Comparison of ENCODE assay signal across 9 cellular contexts in genomic region chr1:151188667-151189066, GRCh38. TPM values are rescaled to one million over a fixed set of nuclear protein-coding genes. Genes with fewer than 3 reads are reported as not detected.
A peak's percentile ranks its signal among the peaks of the same experiment; 100 is the strongest.
DNase-seq lines count a peak whose midpoint lies in the region; ATAC-seq, FAIRE-seq and TF ChIP-seq lines count a peak whose summit lies in the region.
"Not testable (repeated sequence)": the region's sequence is repeated elsewhere in the genome, so short reads cannot be mapped to it uniquely, and the experiment has no call there.
"Had no signal": no experiment of that assay in that cellular context is flagged by ENCODE, and none has a peak within 500 bp of the region (broad histone marks: within the 10 kb centered on the region; RNA-seq: fewer than 3 reads in every experiment).

No MANE protein-coding gene starts in this region.

- H3K4me1 ChIP-seq in kidney (ENCODE audit: control insufficient read depth in 1 of 2, insufficient read depth in 1 of 2, low read depth in 1 of 2, low read length in 2 of 2), result peaks cover 5 to 11% of the 10 kb centered on the region in 2 donors
- H3K4me1 ChIP-seq in neuron (ENCODE audit: insufficient read depth, low read length), result peaks cover 11% of the 10 kb centered on the region
- peaks cover 2 to 31% (median 21%) of the 10 kb centered on the region in 5 donors for H3K4me1 ChIP-seq in subcutaneous abdominal adipose tissue (ENCODE audit: control insufficient read depth in 5 of 5, insufficient read depth in 5 of 5, low read length in 5 of 5)

- intact Hi-C loops in CD4-positive, alpha-beta T cell (cut with DNase I, micrococcal nuclease); kidney (cut with DNase I): not testable (repeated sequence)

- H3K9me3 Mint-ChIP-seq in CD4-positive, alpha-beta T cell; IgD-negative memory B cell; activated naive CD8-positive, alpha-beta T cell treated with anti-CD3 and anti-CD28 coated beads, Interleukin-2, amount 10 ng/mL, durations not matched to agents 7 days and 5 days; endothelial cell (ENCODE audit: unreplicated experiment): not testable (repeated sequence)

- H3K4me3 Mint-ChIP-seq in CD4-positive, alpha-beta T cell, result peak overlapping the region; percentile 97
- peak overlapping the region; percentile 98 to 100 (median 100) for H3K4me3 Mint-ChIP-seq in IgD-negative memory B cell
- H3K4me3 Mint-ChIP-seq in T-helper 17 cell, result peak overlapping the region; percentile 100
- H3K4me3 Mint-ChIP-seq in activated naive CD8-positive, alpha-beta T cell treated with anti-CD3 and anti-CD28 coated beads, Interleukin-2, amount 10 ng/mL, durations not matched to agents 7 days and 5 days, result peak overlapping the region; percentile 97
- peak overlapping the region; percentile 99 for H3K4me3 Mint-ChIP-seq in endothelial cell (ENCODE audit: unreplicated experiment)

- not testable (repeated sequence) for H3K27ac ChIP-seq in CD4-positive, alpha-beta T cell (ENCODE audit: low read depth, low read length); kidney (ENCODE audit: low read depth in 2 of 2, low read length in 2 of 2)
- H3K27ac ChIP-seq in subcutaneous abdominal adipose tissue (ENCODE audit: low read depth, low read length), result peak overlapping the region; percentile 93

- not testable (repeated sequence) for H3K27me3 Mint-ChIP-seq in CD4-positive, alpha-beta T cell; IgD-negative memory B cell; T-helper 17 cell; endothelial cell (ENCODE audit: unreplicated experiment)
- peaks cover 10% of the 10 kb centered on the region for H3K27me3 Mint-ChIP-seq in activated naive CD8-positive, alpha-beta T cell treated with anti-CD3 and anti-CD28 coated beads, Interleukin-2, amount 10 ng/mL, durations not matched to agents 7 days and 5 days

- H3K27ac Mint-ChIP-seq in CD4-positive, alpha-beta T cell, result peak overlapping the region; percentile 90
- H3K27ac Mint-ChIP-seq in IgD-negative memory B cell (peak overlapping the region in 1 of 3 donors; percentile 86), T-helper 17 cell (peak overlapping the region; percentile 100)
- peak overlapping the region; percentile 34 for H3K27ac Mint-ChIP-seq in activated naive CD8-positive, alpha-beta T cell treated with anti-CD3 and anti-CD28 coated beads, Interleukin-2, amount 10 ng/mL, durations not matched to agents 7 days and 5 days
- H3K27ac Mint-ChIP-seq in endothelial cell (ENCODE audit: unreplicated experiment), result not testable (repeated sequence)

- peak overlapping the region; percentile 92 to 99 for H3K4me3 ChIP-seq in kidney (ENCODE audit: low read length in 2 of 2)
- H3K4me3 ChIP-seq in neuron (ENCODE audit: low read length), result peak overlapping the region; percentile 79
- H3K4me3 ChIP-seq in subcutaneous abdominal adipose tissue (ENCODE audit: low read depth in 1 of 5, low read length in 5 of 5), result peak overlapping the region; percentile 82 to 97 (median 85)

- not testable (repeated sequence) for ATAC-seq in CD4-positive, alpha-beta T cell (ENCODE audit: poor library complexity); T-helper 17 cell; activated naive CD8-positive, alpha-beta T cell treated with anti-CD3 and anti-CD28 coated beads, Interleukin-2, amount 10 ng/mL, durations not matched to agents 7 days and 5 days (ENCODE audit: low read depth)

- POLR2A ChIA-PET in CD4-positive, alpha-beta T cell (lab: Charles Lee), result interaction anchor here (1.1 kb wide), 1 partner anchor 13 kb away, joined by 3 read pairs; no protein-coding TSS in a partner anchor
- POLR2A ChIA-PET in activated naive CD8-positive, alpha-beta T cell treated with anti-CD3 and anti-CD28 coated beads, Interleukin-2, amount 10 ng/mL, durations not matched to agents 7 days and 5 days (lab: Charles Lee), result interaction anchor here (0.9 to 3.4 kb wide), 5 partner anchors 10 to 23 kb away, joined by 3 to 23 read pairs (median 13); partner anchors contain the start of genes LYSMD1, PIP5K1A, SCNM1 and TMOD4

- not testable (repeated sequence) for H3K36me3 ChIP-seq in kidney (ENCODE audit: control insufficient read depth in 1 of 2, insufficient read depth in 2 of 2, low read length in 2 of 2)
- peaks cover 34% of the 10 kb centered on the region for H3K36me3 ChIP-seq in neuron (ENCODE audit: insufficient read depth, low read length)
- H3K36me3 ChIP-seq in subcutaneous abdominal adipose tissue (ENCODE audit: control insufficient read depth in 5 of 5, insufficient read depth in 5 of 5, low read length in 5 of 5), result peaks cover 9 to 20% (median 18%) of the 10 kb centered on the region in 5 donors

- peaks cover 42% of the 10 kb centered on the region for H3K4me1 Mint-ChIP-seq in CD4-positive, alpha-beta T cell (ENCODE audit: low read depth)
- H3K4me1 Mint-ChIP-seq in IgD-negative memory B cell (peaks cover 18 to 29% (median 27%) of the 10 kb centered on the region in 3 donors), T-helper 17 cell (peaks cover 26% of the 10 kb centered on the region)
- peaks cover 20% of the 10 kb centered on the region for H3K4me1 Mint-ChIP-seq in activated naive CD8-positive, alpha-beta T cell treated with anti-CD3 and anti-CD28 coated beads, Interleukin-2, amount 10 ng/mL, durations not matched to agents 7 days and 5 days
- not testable (repeated sequence) for H3K4me1 Mint-ChIP-seq in endothelial cell (ENCODE audit: unreplicated experiment)

- TF ChIP-seq CTCF in CD4-positive, alpha-beta T cell (IDR thresholded peaks at IDR 0.05); endothelial cell (IDR thresholded peaks at IDR 0.05; ENCODE audit: unreplicated experiment); kidney (IDR thresholded peaks at IDR 0.05; ENCODE audit: borderline replicate concordance, extremely low read depth, insufficient read depth): not testable (repeated sequence)

- H3K9me3 ChIP-seq in CD4-positive, alpha-beta T cell (ENCODE audit: control insufficient read depth, low read length); T-helper 17 cell (ENCODE audit: control insufficient read depth, low read length, poor library complexity, severe bottlenecking); kidney (ENCODE audit: control insufficient read depth in 1 of 2, low read length in 2 of 2); neuron (ENCODE audit: low read length); subcutaneous abdominal adipose tissue (ENCODE audit: control insufficient read depth in 5 of 5, low read length in 5 of 5): not testable (repeated sequence)

- peaks cover 42% of the 10 kb centered on the region for H3K36me3 Mint-ChIP-seq in CD4-positive, alpha-beta T cell (ENCODE audit: low read depth)
- not testable (repeated sequence) for H3K36me3 Mint-ChIP-seq in IgD-negative memory B cell; T-helper 17 cell (ENCODE audit: low read depth); endothelial cell (ENCODE audit: low read depth, unreplicated experiment)
- H3K36me3 Mint-ChIP-seq in activated naive CD8-positive, alpha-beta T cell treated with anti-CD3 and anti-CD28 coated beads, Interleukin-2, amount 10 ng/mL, durations not matched to agents 7 days and 5 days, result peaks cover 17% of the 10 kb centered on the region

- H3K9ac ChIP-seq in kidney (ENCODE audit: low read length in 2 of 2) (peak overlapping the region in 1 of 2 donors; percentile 90), subcutaneous abdominal adipose tissue (ENCODE audit: low read length in 5 of 5) (peak overlapping the region; percentile 88 to 99 (median 92))

- not testable (repeated sequence) for H3K27me3 ChIP-seq in CD4-positive, alpha-beta T cell (ENCODE audit: control insufficient read depth, insufficient read depth, low read length); neuron (ENCODE audit: insufficient read depth, low read length); subcutaneous abdominal adipose tissue (ENCODE audit: control insufficient read depth in 5 of 5, insufficient read depth in 4 of 5, low read length in 5 of 5)

- FAIRE-seq in kidney (lab: Jason Lieb, UNC), result not testable (repeated sequence)

- CTCF ChIA-PET in CD4-positive, alpha-beta T cell (lab: Charles Lee), result interaction anchor here (1.4 kb wide), 1 partner anchor 152 kb away, joined by 4 read pairs; no protein-coding TSS in a partner anchor

- H2AFZ ChIP-seq in neuron (ENCODE audit: low read depth, low read length), result not testable (repeated sequence)

- not testable (repeated sequence) for DNase-seq in CD4-positive, alpha-beta T cell; T-helper 17 cell; activated naive CD8-positive, alpha-beta T cell treated with anti-CD3 and anti-CD28 coated beads, Interleukin-2, amount 10 ng/mL, durations not matched to agents 7 days and 5 days; endothelial cell (ENCODE audit: low spot score); kidney

RNA-seq across cellular contexts. Expression of gene VPS72, which starts 1.3 kb away (rescaled TPM):
- 10 to 100 TPM; 12.7 to 17.2 TPM for total RNA-seq in CD4-positive, alpha-beta T cell
- polyA plus RNA-seq in IgD-negative memory B cell (81.0 TPM), kidney (ENCODE audit: insufficient read depth, low read depth, low replicate concordance) (38.2 TPM)
- total RNA-seq in T-helper 17 cell (10 to 100 TPM; 27.4 to 33.2 TPM), endothelial cell (ENCODE audit: unreplicated experiment) (83.5 TPM), kidney (52.6 TPM)
- total RNA-seq in activated naive CD8-positive, alpha-beta T cell treated with anti-CD3 and anti-CD28 coated beads, Interleukin-2, amount 10 ng/mL, durations not matched to agents 7 days and 5 days, result 10 to 100 TPM; 67.4 to 86.9 TPM

RNA-seq across cellular contexts. Expression of gene PIP5K1A, which starts 9.7 kb away (rescaled TPM):
- total RNA-seq in CD4-positive, alpha-beta T cell, result 10 to 100 TPM; 41.7 to 44.7 TPM
- polyA plus RNA-seq in IgD-negative memory B cell (20.3 TPM), kidney (ENCODE audit: insufficient read depth, low read depth, low replicate concordance) (15.5 TPM)
- total RNA-seq in T-helper 17 cell (10 to 100 TPM; 41.6 to 43.3 TPM), endothelial cell (ENCODE audit: unreplicated experiment) (75.9 TPM), kidney (49.0 TPM)
- total RNA-seq in activated naive CD8-positive, alpha-beta T cell treated with anti-CD3 and anti-CD28 coated beads, Interleukin-2, amount 10 ng/mL, durations not matched to agents 7 days and 5 days, result 10 to 100 TPM; 51.9 to 59.4 TPM

RNA-seq across cellular contexts. Expression of gene TMOD4, which starts 12.9 kb away (rescaled TPM):
- 1 to 10 TPM in 1 of 2 experiments, not detected in 1; 1.6 TPM for total RNA-seq in CD4-positive, alpha-beta T cell
- polyA plus RNA-seq in IgD-negative memory B cell (1.0 TPM), kidney (ENCODE audit: insufficient read depth, low read depth, low replicate concordance) (0.65 TPM)
- total RNA-seq in T-helper 17 cell (1 to 10 TPM; 1.0 to 3.0 TPM), endothelial cell (ENCODE audit: unreplicated experiment) (1.1 TPM), kidney (0.66 TPM)
- 1 to 10 TPM; 1.2 to 4.1 TPM for total RNA-seq in activated naive CD8-positive, alpha-beta T cell treated with anti-CD3 and anti-CD28 coated beads, Interleukin-2, amount 10 ng/mL, durations not matched to agents 7 days and 5 days
- total RNA-seq: cerebellum had no signal

RNA-seq across cellular contexts. Expression of gene SCNM1, which starts 22.7 kb away (rescaled TPM):
- 10 to 100 TPM; 35.2 to 35.7 TPM for total RNA-seq in CD4-positive, alpha-beta T cell
- 70.1 TPM for polyA plus RNA-seq in IgD-negative memory B cell
- 10 to 100 TPM; 33.7 to 37.8 TPM for total RNA-seq in T-helper 17 cell
- total RNA-seq in activated naive CD8-positive, alpha-beta T cell treated with anti-CD3 and anti-CD28 coated beads, Interleukin-2, amount 10 ng/mL, durations not matched to agents 7 days and 5 days, result 10 to 100 TPM; 64.5 to 66.6 TPM
- total RNA-seq in endothelial cell (ENCODE audit: unreplicated experiment), result 48.3 TPM
- 33.4 TPM for total RNA-seq in kidney
- 57.7 TPM for polyA plus RNA-seq in kidney (ENCODE audit: insufficient read depth, low read depth, low replicate concordance)

RNA-seq across cellular contexts. Expression of gene LYSMD1, which starts 23.0 kb away (rescaled TPM):
- under 1 TPM; 0.55 to 0.67 TPM for total RNA-seq in CD4-positive, alpha-beta T cell
- polyA plus RNA-seq in IgD-negative memory B cell, result 0.69 TPM
- total RNA-seq in T-helper 17 cell, result under 1 TPM; 0.39 to 0.70 TPM
- 1 to 10 TPM; 5.2 to 6.1 TPM for total RNA-seq in activated naive CD8-positive, alpha-beta T cell treated with anti-CD3 and anti-CD28 coated beads, Interleukin-2, amount 10 ng/mL, durations not matched to agents 7 days and 5 days
- 7.5 TPM for total RNA-seq in endothelial cell (ENCODE audit: unreplicated experiment)
- 7.9 TPM for total RNA-seq in kidney
- 9.1 TPM for polyA plus RNA-seq in kidney (ENCODE audit: insufficient read depth, low read depth, low replicate concordance)
